Comparison of ENCODE assay signal across 17 cellular contexts in the genomic region with DNA sequence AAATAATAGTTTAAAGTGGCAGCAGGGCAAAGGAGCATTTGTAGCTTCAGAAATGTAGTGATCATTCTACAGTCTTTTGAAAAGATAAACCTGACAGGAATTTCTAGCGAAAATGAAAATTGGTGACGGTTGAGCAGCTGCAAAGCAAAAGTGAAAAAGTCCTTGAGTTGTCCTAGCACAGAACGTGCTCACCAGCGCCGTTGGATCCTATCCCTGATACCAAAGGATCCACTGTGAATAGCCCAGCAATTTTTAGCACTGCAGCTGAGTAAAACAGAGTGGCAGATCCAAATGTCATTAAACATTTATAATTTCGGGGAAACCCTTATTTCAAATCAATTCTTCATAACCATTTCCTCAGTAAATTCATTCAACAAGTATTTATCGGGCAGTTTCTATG.
DNase-seq lines count a peak whose midpoint lies in the region; ATAC-seq and TF ChIP-seq lines count a peak whose summit lies in the region.
"Had no signal": no experiment of that assay in that cellular context is flagged by ENCODE, and none has a peak within 500 bp of the region (broad histone marks: within the 10 kb centered on the region; RNA-seq: fewer than 3 reads in every experiment).

No MANE protein-coding gene starts in this region.

- intact Hi-C loops in heart right ventricle (cut with DNase I) = loop anchor here in 4 of 10 donors (2.0 to 10.0 kb wide), 5 partner anchors 101 to 729 kb away; partner anchors contain the start of gene CDH13 (in 2 of the 4)
- intact Hi-C loops in right cardiac atrium (cut with DNase I) = loop anchor here in 1 of 4 donors (10.0 kb wide), 1 partner anchor 149 kb away; no protein-coding TSS in a partner anchor

- no peaks in the 10 kb centered on the region for H3K36me3 ChIP-seq in heart right ventricle
- H3K36me3 ChIP-seq in skeletal muscle tissue (ENCODE audit: control insufficient read depth in 3 of 3, insufficient read depth in 3 of 3, low read length in 3 of 3) = no peaks in the 10 kb centered on the region
- H3K36me3 ChIP-seq: BE2C, HAP-1 had no signal

- no peak overlapping the region for H3K4me3 ChIP-seq in heart right ventricle
- H3K4me3 ChIP-seq in right cardiac atrium (ENCODE audit: low read length) = no peak overlapping the region
- peak overlapping the region in 1 of 3 donors; percentile 7 for H3K4me3 ChIP-seq in skeletal muscle tissue (ENCODE audit: low read length in 3 of 3)
- H3K4me3 ChIP-seq: A549, HAP-1 had no signal

- DNase-seq in RPMI7951 (ENCODE audit: low read depth) (peak; percentile 37), heart right ventricle (peak in 1 of 2 donors; percentile 15), right cardiac atrium (peak in 1 of 3 donors; percentile 56), NCI-H146 (lab: John Stamatoyannopoulos, UW) (no peak), NCI-H2081 (lab: John Stamatoyannopoulos, UW) (no peak), COR-L47 (lab: John Stamatoyannopoulos, UW) (no peak)
- DNase-seq: BE2C; Caco-2; CD4-positive, alpha-beta memory T cell; DND-41; GDM1 had no signal

- no peak overlapping the region for H3K9ac ChIP-seq in skeletal muscle tissue (ENCODE audit: low read depth in 1 of 3, low read length in 3 of 3)

- H3K4me1 ChIP-seq in heart right ventricle (peaks cover 0 to 8% (median 0%) of the 10 kb centered on the region in 9 donors), right cardiac atrium (ENCODE audit: control insufficient read depth, insufficient read depth, low read length) (no peaks in the 10 kb centered on the region), skeletal muscle tissue (ENCODE audit: control insufficient read depth in 3 of 3, insufficient read depth in 3 of 3, low read length in 3 of 3) (peaks cover 17 to 37% (median 26%) of the 10 kb centered on the region in 3 donors)
- H3K4me1 ChIP-seq: A549, BE2C, Caco-2, HAP-1 had no signal

- H3K27me3 ChIP-seq in heart right ventricle = no peaks in the 10 kb centered on the region
- no peaks in the 10 kb centered on the region for H3K27me3 ChIP-seq in right cardiac atrium (ENCODE audit: control insufficient read depth, insufficient read depth)
- no peaks in the 10 kb centered on the region for H3K27me3 ChIP-seq in skeletal muscle tissue (ENCODE audit: control insufficient read depth in 3 of 3, insufficient read depth in 3 of 3, low read length in 3 of 3)
- H3K27me3 ChIP-seq: BE2C had no signal

- H3K9me3 ChIP-seq in heart right ventricle = no peaks in the 10 kb centered on the region
- no peaks in the 10 kb centered on the region for H3K9me3 ChIP-seq in right cardiac atrium (ENCODE audit: control insufficient read depth, low read length)
- H3K9me3 ChIP-seq in skeletal muscle tissue (ENCODE audit: control insufficient read depth in 3 of 3, low read length in 3 of 3) = no peaks in the 10 kb centered on the region
- H3K9me3 ChIP-seq: A549, BE2C, Caco-2, HAP-1 had no signal

- ATAC-seq in heart right ventricle (peak in 5 of 8 donors; percentile 60 to 88 (median 74)), right cardiac atrium (peak; percentile 49 to 62), HG03196 (IDR thresholded peaks at IDR 0.05; ENCODE audit: unreplicated experiment) (no peak)
- ATAC-seq: A549, HepG2 had no signal

- H3K27ac ChIP-seq in heart right ventricle = peak overlapping the region in 8 of 10 donors; percentile 5 to 68 (median 54)
- no peak overlapping the region for H3K27ac ChIP-seq in right cardiac atrium (ENCODE audit: low read length)
- H3K27ac ChIP-seq in skeletal muscle tissue (ENCODE audit: low read depth, low read length) = peak overlapping the region; percentile 59
- H3K27ac ChIP-seq: A549, C4-2B had no signal

- TF ChIP-seq CTCF in heart right ventricle (IDR thresholded peaks at IDR 0.05) = no peak

- WGBS in heart right ventricle, 2 donors = 56 to 60% methylated on average over 7 of the region's 7 CpGs
- 60% methylated on average over 7 of the region's 7 CpGs for WGBS in right cardiac atrium
